Comparison of ENCODE assay signal across 1 cellular context in the genomic region with DNA sequence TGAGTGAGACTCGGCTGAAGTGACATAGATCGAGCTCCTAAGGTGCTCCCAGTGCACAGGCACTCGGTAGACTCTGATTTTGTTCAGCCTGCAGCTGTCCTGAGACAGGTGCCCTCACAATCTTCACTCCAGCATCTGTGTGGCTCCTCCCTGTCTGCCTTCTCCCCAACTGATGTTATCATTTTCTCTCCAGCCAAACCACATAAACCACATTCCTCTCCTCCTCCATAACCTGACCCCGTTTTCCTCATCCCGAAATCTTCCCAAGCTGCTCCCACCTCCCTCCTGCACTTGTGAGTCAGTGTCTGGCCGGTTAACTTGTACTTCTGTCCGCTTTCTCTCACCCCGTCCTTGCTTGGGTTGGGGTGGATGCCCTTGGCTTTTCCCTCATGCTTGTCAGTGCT.
TF ChIP-seq lines count a peak whose summit lies in the region.

No MANE protein-coding gene starts in this region.

TF ChIP-seq in SK-N-SH, 30 proteins besides CTCF, POLR2A, EP300 and RAD21 (continued from another document):
- TF ChIP-seq, protein P1, sequence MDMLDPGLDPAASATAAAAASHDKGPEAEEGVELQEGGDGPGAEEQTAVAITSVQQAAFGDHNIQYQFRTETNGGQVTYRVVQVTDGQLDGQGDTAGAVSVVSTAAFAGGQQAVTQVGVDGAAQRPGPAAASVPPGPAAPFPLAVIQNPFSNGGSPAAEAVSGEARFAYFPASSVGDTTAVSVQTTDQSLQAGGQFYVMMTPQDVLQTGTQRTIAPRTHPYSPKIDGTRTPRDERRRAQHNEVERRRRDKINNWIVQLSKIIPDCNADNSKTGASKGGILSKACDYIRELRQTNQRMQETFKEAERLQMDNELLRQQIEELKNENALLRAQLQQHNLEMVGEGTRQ (IDR thresholded peaks at IDR 0.05; ENCODE audit: borderline replicate concordance, low read depth, low read length) = no peak
- TF ChIP-seq, protein P2, sequence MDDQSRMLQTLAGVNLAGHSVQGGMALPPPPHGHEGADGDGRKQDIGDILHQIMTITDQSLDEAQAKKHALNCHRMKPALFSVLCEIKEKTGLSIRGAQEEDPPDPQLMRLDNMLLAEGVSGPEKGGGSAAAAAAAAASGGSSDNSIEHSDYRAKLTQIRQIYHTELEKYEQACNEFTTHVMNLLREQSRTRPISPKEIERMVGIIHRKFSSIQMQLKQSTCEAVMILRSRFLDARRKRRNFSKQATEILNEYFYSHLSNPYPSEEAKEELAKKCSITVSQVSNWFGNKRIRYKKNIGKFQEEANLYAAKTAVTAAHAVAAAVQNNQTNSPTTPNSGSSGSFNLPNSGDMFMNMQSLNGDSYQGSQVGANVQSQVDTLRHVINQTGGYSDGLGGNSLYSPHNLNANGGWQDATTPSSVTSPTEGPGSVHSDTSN (IDR thresholded peaks at IDR 0.05) = peak; percentile 67
- TF ChIP-seq NFIC (IDR thresholded peaks at IDR 0.05; ENCODE audit: borderline replicate concordance) (peak; percentile 97), GATA2 (CRISPR knock-in tag; IDR thresholded peaks at IDR 0.05) (no peak), RCOR1 (IDR thresholded peaks at IDR 0.05; ENCODE audit: low read length) (no peak), JUND (IDR thresholded peaks at IDR 0.05) (peak; percentile 87), SMC3 (IDR thresholded peaks at IDR 0.05; ENCODE audit: low read depth, low read length) (no peak), POLR2AphosphoS5 (IDR thresholded peaks at IDR 0.05; ENCODE audit: low read depth, low read length) (peak; percentile 74), SIN3A (IDR thresholded peaks at IDR 0.05; ENCODE audit: borderline replicate concordance, low read depth, low read length) (peak; percentile 23; the same call in 1 of the 2 replicates), YY1 (IDR thresholded peaks at IDR 0.05; ENCODE audit: low read depth) (no peak), FOXM1 (IDR thresholded peaks at IDR 0.05; ENCODE audit: low read depth) (peak; percentile 75; the same call in 1 of the 2 replicates)
- TF ChIP-seq, protein P3, sequence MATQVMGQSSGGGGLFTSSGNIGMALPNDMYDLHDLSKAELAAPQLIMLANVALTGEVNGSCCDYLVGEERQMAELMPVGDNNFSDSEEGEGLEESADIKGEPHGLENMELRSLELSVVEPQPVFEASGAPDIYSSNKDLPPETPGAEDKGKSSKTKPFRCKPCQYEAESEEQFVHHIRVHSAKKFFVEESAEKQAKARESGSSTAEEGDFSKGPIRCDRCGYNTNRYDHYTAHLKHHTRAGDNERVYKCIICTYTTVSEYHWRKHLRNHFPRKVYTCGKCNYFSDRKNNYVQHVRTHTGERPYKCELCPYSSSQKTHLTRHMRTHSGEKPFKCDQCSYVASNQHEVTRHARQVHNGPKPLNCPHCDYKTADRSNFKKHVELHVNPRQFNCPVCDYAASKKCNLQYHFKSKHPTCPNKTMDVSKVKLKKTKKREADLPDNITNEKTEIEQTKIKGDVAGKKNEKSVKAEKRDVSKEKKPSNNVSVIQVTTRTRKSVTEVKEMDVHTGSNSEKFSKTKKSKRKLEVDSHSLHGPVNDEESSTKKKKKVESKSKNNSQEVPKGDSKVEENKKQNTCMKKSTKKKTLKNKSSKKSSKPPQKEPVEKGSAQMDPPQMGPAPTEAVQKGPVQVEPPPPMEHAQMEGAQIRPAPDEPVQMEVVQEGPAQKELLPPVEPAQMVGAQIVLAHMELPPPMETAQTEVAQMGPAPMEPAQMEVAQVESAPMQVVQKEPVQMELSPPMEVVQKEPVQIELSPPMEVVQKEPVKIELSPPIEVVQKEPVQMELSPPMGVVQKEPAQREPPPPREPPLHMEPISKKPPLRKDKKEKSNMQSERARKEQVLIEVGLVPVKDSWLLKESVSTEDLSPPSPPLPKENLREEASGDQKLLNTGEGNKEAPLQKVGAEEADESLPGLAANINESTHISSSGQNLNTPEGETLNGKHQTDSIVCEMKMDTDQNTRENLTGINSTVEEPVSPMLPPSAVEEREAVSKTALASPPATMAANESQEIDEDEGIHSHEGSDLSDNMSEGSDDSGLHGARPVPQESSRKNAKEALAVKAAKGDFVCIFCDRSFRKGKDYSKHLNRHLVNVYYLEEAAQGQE (IDR thresholded peaks at IDR 0.05; ENCODE audit: low read depth, low read length) = peak; percentile 4; the same call in 1 of the 2 replicates
